27 cellular contexts compared by ENCODE assay signal in the genomic region with DNA sequence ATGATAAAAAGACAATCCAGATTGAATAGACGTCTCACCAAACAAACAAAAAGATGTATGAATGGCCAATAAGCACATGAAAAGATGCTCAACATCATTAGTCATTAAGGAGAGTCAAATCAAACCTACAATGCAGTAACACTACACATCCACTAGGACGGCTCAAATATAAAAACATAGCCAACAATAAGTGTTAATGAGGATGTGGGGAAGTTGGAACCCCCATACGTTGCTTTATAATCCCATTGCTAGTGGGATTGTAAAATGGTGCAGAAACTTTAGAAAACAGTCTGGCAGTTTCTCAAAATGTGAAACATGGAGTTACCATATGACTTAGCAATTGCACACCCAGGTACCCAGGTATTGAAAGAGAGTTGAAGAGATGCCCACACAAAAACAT. TPM values are rescaled to one million over a fixed set of nuclear protein-coding genes. Genes with fewer than 3 reads are reported as not detected.
DNase-seq lines count a peak whose midpoint lies in the region; ATAC-seq and TF ChIP-seq lines count a peak whose summit lies in the region.
"Had no signal": no experiment of that assay in that cellular context is flagged by ENCODE, and none has a peak within 500 bp of the region (broad histone marks: within the 10 kb centered on the region; RNA-seq: fewer than 3 reads in every experiment).

No MANE protein-coding gene starts in this region.

- peaks cover 3 to 25% of the 10 kb centered on the region in 2 donors for H3K27me3 Mint-ChIP-seq in natural killer cell (ENCODE audit: low read depth in 2 of 2)
- peaks cover 0 to 9% of the 10 kb centered on the region in 2 donors for H3K27me3 Mint-ChIP-seq in natural killer cell treated with Interleukin-12 subunit alpha and Interleukin-12 subunit beta and Interleukin-15 and Interleukin-18, amount 100 ng/mL, for 72 hours

- H2AFZ ChIP-seq in OCI-LY7 (ENCODE audit: low read length) = no peak overlapping the region
- H2AFZ ChIP-seq: parathyroid adenoma had no signal

- no peaks in the 10 kb centered on the region for H4K20me1 ChIP-seq in OCI-LY7 (ENCODE audit: insufficient read depth, low read length)
- H4K20me1 ChIP-seq: BLaER1 had no signal

- intact Hi-C loops in natural killer cell (cut with micrococcal nuclease) = no loop called here
- intact Hi-C loops in OCI-LY7 (cut with micrococcal nuclease; ENCODE audit: unreplicated experiment) = no loop called here

- CTCF ChIA-PET in OCI-LY7 (lab: Charles Lee; ENCODE audit: unreplicated experiment) = no interaction called here

- no peak overlapping the region for H3K4me3 Mint-ChIP-seq in natural killer cell
- no peak overlapping the region for H3K4me3 Mint-ChIP-seq in natural killer cell treated with Interleukin-12 subunit alpha and Interleukin-12 subunit beta and Interleukin-15 and Interleukin-18, amount 100 ng/mL, for 72 hours
- H3K4me3 Mint-ChIP-seq: central memory CD8-positive, alpha-beta T cell; immature natural killer cell; T-helper 1 cell treated with Interleukin-12 subunit alpha and Interleukin-12 subunit beta and Interleukin-4 antibody, amounts not matched to agents 30 μg/mL and 1 μg/mL, for 36 hours had no signal

- POLR2A ChIA-PET in OCI-LY7 (lab: Charles Lee) = no interaction called here

- H3K36me3 Mint-ChIP-seq in natural killer cell = peaks cover 15% of the 10 kb centered on the region
- H3K36me3 Mint-ChIP-seq in natural killer cell treated with Interleukin-12 subunit alpha and Interleukin-12 subunit beta and Interleukin-15 and Interleukin-18, amount 100 ng/mL, for 72 hours = peaks cover 6% of the 10 kb centered on the region

- H3K9me2 ChIP-seq in OCI-LY7 (ENCODE audit: insufficient read depth, low read length) = no peaks in the 10 kb centered on the region

- H3K27ac ChIP-seq in OCI-LY7 (ENCODE audit: low read depth, low read length, poor library complexity, severe bottlenecking) = no peak overlapping the region
- H3K27ac ChIP-seq: A549, BLaER1, esophagus squamous epithelium, heart left ventricle, parathyroid adenoma had no signal

- H3K4me3 ChIP-seq in OCI-LY7 (ENCODE audit: low read depth, low read length, poor library complexity, severe bottlenecking) = no peak overlapping the region
- no peak overlapping the region for H3K4me3 ChIP-seq in fibroblast of mammary gland (ENCODE audit: control insufficient read depth, low read depth, low read length)
- H3K4me3 ChIP-seq: A549, BLaER1, esophagus squamous epithelium, heart left ventricle had no signal

- no peak overlapping the region for H3K4me2 ChIP-seq in OCI-LY7 (ENCODE audit: low read length)
- H3K4me2 ChIP-seq: A549, BLaER1 had no signal

- no peaks in the 10 kb centered on the region for H3K79me2 ChIP-seq in OCI-LY7 (ENCODE audit: insufficient read depth, low read depth, low read length)
- H3K79me2 ChIP-seq: parathyroid adenoma had no signal

- TF ChIP-seq CTCF in natural killer cell (IDR thresholded peaks at IDR 0.05) (peak; percentile 37), OCI-LY7 (conservative IDR thresholded peaks at IDR 0.05; ENCODE audit: low read length) (peak; percentile 48), fibroblast of mammary gland (conservative IDR thresholded peaks at IDR 0.05; ENCODE audit: control insufficient read depth, insufficient read depth, low read depth, low read length) (peak; percentile 9)

- H3K4me1 ChIP-seq in OCI-LY7 (ENCODE audit: insufficient read depth, low read length, poor library complexity, severe bottlenecking) = no peaks in the 10 kb centered on the region
- H3K4me1 ChIP-seq: BLaER1, heart left ventricle, parathyroid adenoma had no signal

- no peak for DNase-seq in natural killer cell
- DNase-seq in natural killer cell treated with Interleukin-12 subunit alpha and Interleukin-12 subunit beta and Interleukin-15 and Interleukin-18, amount 100 ng/mL, for 72 hours (ENCODE audit: low spot score) = no peak
- no peak for DNase-seq in OCI-LY7 (ENCODE audit: low spot score)
- no peak for DNase-seq in fibroblast of mammary gland (ENCODE audit: low read depth)
- DNase-seq in cerebellar cortex (ENCODE audit: low spot score) = no peak
- no peak for DNase-seq in SW480 (ENCODE audit: low spot score)
- no peak for DNase-seq in NCI-H187 treated with DMSO at 0.1 percent for 48 hours (lab: John Stamatoyannopoulos, UW)
- DNase-seq: activated naive CD4-positive, alpha-beta T cell; amygdala; DMS 273 treated with DMSO at 0.1 percent for 48 hours; effector CD4-positive, alpha-beta T cell; esophagus squamous epithelium; GF-D8; heart left ventricle; immature natural killer cell; NCI-H2081; NCI-H510A; SHP77 treated with DMSO at 0.1 percent for 48 hours; stimulated activated naive CD8-positive, alpha-beta T cell treated with anti-CD3 and anti-CD28 coated beads, Interleukin-15, Interleukin-2, amounts not matched to agents 100 U/mL and 50 U/mL, for 24 hours; trophoblast cell had no signal

- peaks cover 3 to 5% of the 10 kb centered on the region in 2 donors for H3K9me3 Mint-ChIP-seq in natural killer cell
- peaks cover 6% of the 10 kb centered on the region for H3K9me3 Mint-ChIP-seq in natural killer cell treated with Interleukin-12 subunit alpha and Interleukin-12 subunit beta and Interleukin-15 and Interleukin-18, amount 100 ng/mL, for 72 hours

- H3K27ac Mint-ChIP-seq in natural killer cell = no peak overlapping the region
- no peak overlapping the region for H3K27ac Mint-ChIP-seq in natural killer cell treated with Interleukin-12 subunit alpha and Interleukin-12 subunit beta and Interleukin-15 and Interleukin-18, amount 100 ng/mL, for 72 hours
- H3K27ac Mint-ChIP-seq: immature natural killer cell; T-helper 1 cell treated with Interleukin-12 subunit alpha and Interleukin-12 subunit beta and Interleukin-4 antibody, amounts not matched to agents 30 μg/mL and 1 μg/mL, for 36 hours had no signal

- peaks cover 18% of the 10 kb centered on the region for H3K9me3 ChIP-seq in OCI-LY7 (ENCODE audit: low read length)

- H3K36me3 ChIP-seq in OCI-LY7 (ENCODE audit: insufficient read depth, low read length) = no peaks in the 10 kb centered on the region
- H3K36me3 ChIP-seq: BLaER1, esophagus squamous epithelium, heart left ventricle had no signal

- BruUV-seq in OCI-LY7 (replicated peaks; lab: Mats Ljungman, UMichigan) = no TSS peak

- ATAC-seq in natural killer cell (no peak), GM19467 (IDR thresholded peaks at IDR 0.05; ENCODE audit: unreplicated experiment) (no peak)
- no peak for ATAC-seq in natural killer cell treated with Interleukin-12 subunit alpha and Interleukin-12 subunit beta and Interleukin-15 and Interleukin-18, amount 100 ng/mL, for 72 hours
- ATAC-seq: A549; heart left ventricle; stimulated activated naive CD8-positive, alpha-beta T cell treated with anti-CD3 and anti-CD28 coated beads, Interleukin-15, Interleukin-2, amounts not matched to agents 100 U/mL and 50 U/mL, for 24 hours had no signal

- H3K4me1 Mint-ChIP-seq in natural killer cell = peaks cover 9 to 10% of the 10 kb centered on the region in 2 donors
- H3K4me1 Mint-ChIP-seq in natural killer cell treated with Interleukin-12 subunit alpha and Interleukin-12 subunit beta and Interleukin-15 and Interleukin-18, amount 100 ng/mL, for 72 hours (ENCODE audit: low read depth in 2 of 2) = peaks cover 0 to 3% of the 10 kb centered on the region in 2 donors

RNA-seq across cellular contexts. Expression of gene IL24, which starts 14.7 kb away (rescaled TPM):
- total RNA-seq in natural killer cell (not detected), OCI-LY7 (2022) (not detected in 2 replicates)
- not detected for total RNA-seq in natural killer cell treated with Interleukin-12 subunit alpha and Interleukin-12 subunit beta and Interleukin-15 and Interleukin-18, amount 100 ng/mL, for 72 hours
- total RNA-seq in OCI-LY7 (2014; rRNA removed; shearing (Covaris generic)) = not detected in 2 replicates
- total RNA-seq: esophagus squamous epithelium, heart left ventricle, lower leg skin had no signal

RNA-seq across cellular contexts. Expression of gene IL20, which starts 17.1 kb away (rescaled TPM):
- not detected for total RNA-seq in natural killer cell
- total RNA-seq in natural killer cell treated with Interleukin-12 subunit alpha and Interleukin-12 subunit beta and Interleukin-15 and Interleukin-18, amount 100 ng/mL, for 72 hours = not detected
- not detected in 2 replicates for total RNA-seq in OCI-LY7 (2014; rRNA removed; shearing (Covaris generic))
- total RNA-seq in OCI-LY7 (2022) = not detected in 2 replicates
- total RNA-seq: heart left ventricle, lower leg skin had no signal

RNA-seq across cellular contexts. Expression of gene FCMR, which starts 39.2 kb away (rescaled TPM):
- total RNA-seq in natural killer cell (100 to 1,000 TPM; 157 to 178 (median 177) TPM), OCI-LY7 (2022) (9.2 and 10.6 TPM in 2 replicates)
- 1 to 10 TPM; 4.1 to 6.8 TPM for total RNA-seq in natural killer cell treated with Interleukin-12 subunit alpha and Interleukin-12 subunit beta and Interleukin-15 and Interleukin-18, amount 100 ng/mL, for 72 hours
- total RNA-seq in OCI-LY7 (2014; rRNA removed; shearing (Covaris generic)) = 3.2 and 5.2 TPM in 2 replicates

Comparison
In these comparisons a context has a peak if more than half of its experiments do, and no peak if none do; other contexts are left out.
1. RNA of gene FCMR, which starts 39.2 kb away (total RNA-seq): 157 to 178 TPM in natural killer cell; 3.2 to 10.6 TPM in OCI-LY7 and 4.1 to 6.8 TPM in natural killer cell treated with Interleukin-12 subunit alpha and Interleukin-12 subunit beta and Interleukin-15 and Interleukin-18, amount 100 ng/mL, for 72 hours; every median in the first group is over 10 times any median in the second.
2. Peak in every context shown above with its lines, with median percentiles within 50 percentile points of each other: CTCF ChIP-seq.